ENCODE assay signal across 26 cellular contexts in genomic region chr4:134282680-134283079, GRCh38.
"Had no signal": no experiment of that assay in that cellular context is flagged by ENCODE, and none has a peak within 500 bp of the region (broad histone marks: within the 10 kb centered on the region; RNA-seq: fewer than 3 reads in every experiment).

No MANE protein-coding gene starts in this region.

- H3K9me3 ChIP-seq: colonic mucosa, esophagus squamous epithelium, gastrocnemius medialis had no signal

- H3K4me1 ChIP-seq: colonic mucosa, esophagus muscularis mucosa, esophagus squamous epithelium, foreskin keratinocyte, gastrocnemius medialis, gastroesophageal sphincter, heart left ventricle, heart right ventricle had no signal

- ATAC-seq: effector memory CD8-positive, alpha-beta T cell; esophagus mucosa; foreskin keratinocyte; gastrocnemius medialis; gastroesophageal sphincter; heart left ventricle; heart right ventricle had no signal

- H3K4me2 ChIP-seq: hepatocyte had no signal

- H2AFZ ChIP-seq: hepatocyte had no signal

- H3K79me2 ChIP-seq: hepatocyte had no signal

- DNase-seq: colonic mucosa; cortex of kidney; dermis blood vessel endothelial cell; dorsolateral prefrontal cortex; effector CD4-positive, alpha-beta T cell; effector CD8-positive, alpha-beta T cell; effector memory CD4-positive, alpha-beta T cell; effector memory CD8-positive, alpha-beta T cell; endodermal cell; erythroblast; esophagus squamous epithelium; foreskin fibroblast; foreskin keratinocyte; gastrocnemius medialis; glutamatergic neuron; head of caudate nucleus; heart left ventricle; heart right ventricle had no signal

- FAIRE-seq: colon, endothelial cell of umbilical vein had no signal

- H3K4me3 ChIP-seq: colonic mucosa, coronary artery, dorsolateral prefrontal cortex, esophagus muscularis mucosa, esophagus squamous epithelium, gastrocnemius medialis, gastroesophageal sphincter, heart left ventricle, heart right ventricle, hepatocyte had no signal

- H3K27me3 ChIP-seq: colonic mucosa, dorsolateral prefrontal cortex, esophagus muscularis mucosa, esophagus squamous epithelium, foreskin keratinocyte, gastrocnemius medialis, gastroesophageal sphincter, heart left ventricle, heart right ventricle, hepatocyte had no signal

- H3K36me3 ChIP-seq: colonic mucosa, esophagus muscularis mucosa, esophagus squamous epithelium, gastrocnemius medialis, gastroesophageal sphincter, heart left ventricle, heart right ventricle had no signal

- H3K27ac ChIP-seq: colonic mucosa, coronary artery, dorsolateral prefrontal cortex, epithelial cell of prostate, esophagus muscularis mucosa, esophagus squamous epithelium, foreskin keratinocyte, gastrocnemius medialis, gastroesophageal sphincter, heart left ventricle, heart right ventricle, hepatocyte had no signal
